ENCODE assay signal across 8 cellular contexts in the genomic region with DNA sequence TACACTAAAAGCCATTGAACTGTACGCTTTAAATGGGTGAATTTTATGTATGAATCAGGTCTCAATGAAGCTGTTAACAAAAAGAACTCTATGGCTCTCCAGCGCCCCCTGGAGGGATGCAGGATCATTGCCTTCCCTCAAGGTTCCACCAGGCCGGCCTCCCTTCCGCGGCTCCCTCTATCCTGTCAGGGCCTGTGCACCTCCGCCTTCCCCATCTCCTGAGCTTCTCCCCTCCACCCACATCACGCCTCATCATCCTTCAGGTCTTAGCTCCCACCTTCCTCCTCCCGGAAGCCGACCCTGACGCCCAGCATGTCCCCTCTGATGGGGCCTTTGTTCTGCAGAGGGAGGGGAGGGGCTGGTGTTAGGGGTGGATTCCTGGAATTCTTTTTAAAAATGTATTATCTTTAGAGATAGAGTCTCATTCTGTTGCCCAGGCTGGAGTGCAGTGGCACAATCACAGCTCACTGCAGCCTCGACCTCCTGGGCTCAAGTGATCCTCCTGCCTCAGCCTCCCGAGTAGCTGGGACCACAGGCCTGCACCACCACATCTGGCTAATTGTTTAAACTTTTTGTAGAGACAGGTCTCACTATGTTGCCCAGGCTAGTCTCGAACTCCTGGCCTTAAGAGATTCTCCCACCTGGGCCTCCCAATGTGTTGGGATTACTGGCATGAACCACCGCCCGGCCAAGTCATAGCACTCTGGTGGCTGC. TPM values are rescaled to one million over a fixed set of nuclear protein-coding genes. Genes with fewer than 3 reads are reported as not detected.
DNase-seq lines count a peak whose midpoint lies in the region; TF ChIP-seq lines count a peak whose summit lies in the region.

No MANE protein-coding gene starts in this region.

- in situ Hi-C loops in KBM-7 (cut with MboI; ENCODE audit: low pct_unique_long_range_greater_than_20kb, low sequenced_read_pairs): no loop called here

- TF ChIP-seq CTCF in parathyroid adenoma (IDR thresholded peaks at IDR 0.05): peak; percentile 79
- peak; percentile 95 for TF ChIP-seq CTCF in type B pancreatic cell (conservative IDR thresholded peaks at IDR 0.05)

- no peaks in the 10 kb centered on the region for H3K79me2 ChIP-seq in parathyroid adenoma

- H3K9ac ChIP-seq in parathyroid adenoma: no peak overlapping the region

- no peaks in the 10 kb centered on the region for H3K4me1 Mint-ChIP-seq in type B pancreatic cell (ENCODE audit: unreplicated experiment)

- H3K27ac Mint-ChIP-seq in type B pancreatic cell: peak overlapping the region; percentile 65

- no peaks in the 10 kb centered on the region for H3K36me3 Mint-ChIP-seq in type B pancreatic cell

- no peak overlapping the region for H3K4me3 Mint-ChIP-seq in type B pancreatic cell

- H3K9me3 Mint-ChIP-seq in type B pancreatic cell: no peaks in the 10 kb centered on the region

- H3K4me1 ChIP-seq in SJSA1 (replicated peaks) (peaks cover 6% of the 10 kb centered on the region; the same call in 1 of the 2 replicates), parathyroid adenoma (no peaks in the 10 kb centered on the region)

- H2AFZ ChIP-seq in parathyroid adenoma: no peak overlapping the region

- DNase-seq in DMS53 (lab: John Stamatoyannopoulos, UW): peak; percentile 81
- peak; percentile 82 for DNase-seq in KBM-7
- DNase-seq in SJSA1 (ENCODE audit: low read depth in 1 of 2, low spot score in 2 of 2): peak; percentile 78 to 84
- DNase-seq in activated gamma-delta T cell treated with anti-CD3 and anti-CD28 coated beads, Interleukin-2, amount 50 U/mL, for 16 hours (ENCODE audit: low read depth): peak; percentile 77
- DNase-seq in glomerular visceral epithelial cell (ENCODE audit: extremely low spot score): peak; percentile 75
- no peak for DNase-seq in type B pancreatic cell (ENCODE audit: extremely low spot score, unreplicated experiment)
- DNase-seq in mesenteric fat pad (ENCODE audit: low spot score): no peak

- peaks cover 42% of the 10 kb centered on the region for H3K27me3 Mint-ChIP-seq in type B pancreatic cell

- no peak overlapping the region for H3K4me2 ChIP-seq in parathyroid adenoma (ENCODE audit: low read length)

- no peaks in the 10 kb centered on the region for H3K36me3 ChIP-seq in SJSA1
- H3K36me3 ChIP-seq in parathyroid adenoma (ENCODE audit: control insufficient read depth, insufficient read depth, low read length): no peaks in the 10 kb centered on the region

- H3K4me3 ChIP-seq in SJSA1: no peak overlapping the region
- H3K4me3 ChIP-seq in parathyroid adenoma (ENCODE audit: low read depth, low read length): no peak overlapping the region

- H3K27me3 ChIP-seq in SJSA1 (replicated peaks): no peaks in the 10 kb centered on the region
- no peaks in the 10 kb centered on the region for H3K27me3 ChIP-seq in parathyroid adenoma (ENCODE audit: control insufficient read depth, insufficient read depth, low read length)

- H3K27ac ChIP-seq in SJSA1 (no peak overlapping the region), parathyroid adenoma (no peak overlapping the region)

- H3K9me3 ChIP-seq in SJSA1 (replicated peaks): no peaks in the 10 kb centered on the region
- H3K9me3 ChIP-seq in parathyroid adenoma (ENCODE audit: control insufficient read depth, low read length): no peaks in the 10 kb centered on the region

RNA-seq across cellular contexts. Expression of gene MEIS3, which starts 27.7 kb away (rescaled TPM):
- total RNA-seq in SJSA1 (2014; rRNA removed; shearing (Covaris generic)): 25.0 and 50.8 TPM in 2 replicates
- total RNA-seq in type B pancreatic cell (ENCODE audit: low replicate concordance) (29.2 and 43.2 TPM in 2 replicates), mesenteric fat pad (15.9 TPM)

RNA-seq across cellular contexts. Expression of gene DHX34, which starts 42.6 kb away (rescaled TPM):
- total RNA-seq in SJSA1 (2014; rRNA removed; shearing (Covaris generic)): 15.0 and 16.4 TPM in 2 replicates
- total RNA-seq in type B pancreatic cell (ENCODE audit: low replicate concordance) (24.5 and 32.9 TPM in 2 replicates), mesenteric fat pad (13.2 TPM)

RNA-seq across cellular contexts. Expression of gene C5AR2, which starts 59.7 kb away (rescaled TPM):
- total RNA-seq in SJSA1 (2014; rRNA removed; shearing (Covaris generic)): not detected in 2 replicates
- total RNA-seq in type B pancreatic cell (ENCODE audit: low replicate concordance): 0.07 TPM in 1 of 2 replicates, not detected in the other
- total RNA-seq in mesenteric fat pad: 13.9 TPM

Comparison
In these comparisons a context has a peak if more than half of its experiments do, and no peak if none do; other contexts are left out.
1. DNase-seq: peak in DMS53 (single experiment), KBM-7 (single experiment), SJSA1 (2 of 2), activated gamma-delta T cell treated with anti-CD3 and anti-CD28 coated beads, Interleukin-2, amount 50 U/mL, for 16 hours (single experiment) and glomerular visceral epithelial cell (single experiment); none in type B pancreatic cell (single experiment) and mesenteric fat pad (single experiment).
2. RNA of gene C5AR2, which starts 59.7 kb away (total RNA-seq): 13.9 TPM in mesenteric fat pad (single experiment); not detected in SJSA1 and 0.07 TPM in type B pancreatic cell; every median in the first group is over 10 times any median in the second.